ENCODE assay signal across 13 cellular contexts in the genomic region with DNA sequence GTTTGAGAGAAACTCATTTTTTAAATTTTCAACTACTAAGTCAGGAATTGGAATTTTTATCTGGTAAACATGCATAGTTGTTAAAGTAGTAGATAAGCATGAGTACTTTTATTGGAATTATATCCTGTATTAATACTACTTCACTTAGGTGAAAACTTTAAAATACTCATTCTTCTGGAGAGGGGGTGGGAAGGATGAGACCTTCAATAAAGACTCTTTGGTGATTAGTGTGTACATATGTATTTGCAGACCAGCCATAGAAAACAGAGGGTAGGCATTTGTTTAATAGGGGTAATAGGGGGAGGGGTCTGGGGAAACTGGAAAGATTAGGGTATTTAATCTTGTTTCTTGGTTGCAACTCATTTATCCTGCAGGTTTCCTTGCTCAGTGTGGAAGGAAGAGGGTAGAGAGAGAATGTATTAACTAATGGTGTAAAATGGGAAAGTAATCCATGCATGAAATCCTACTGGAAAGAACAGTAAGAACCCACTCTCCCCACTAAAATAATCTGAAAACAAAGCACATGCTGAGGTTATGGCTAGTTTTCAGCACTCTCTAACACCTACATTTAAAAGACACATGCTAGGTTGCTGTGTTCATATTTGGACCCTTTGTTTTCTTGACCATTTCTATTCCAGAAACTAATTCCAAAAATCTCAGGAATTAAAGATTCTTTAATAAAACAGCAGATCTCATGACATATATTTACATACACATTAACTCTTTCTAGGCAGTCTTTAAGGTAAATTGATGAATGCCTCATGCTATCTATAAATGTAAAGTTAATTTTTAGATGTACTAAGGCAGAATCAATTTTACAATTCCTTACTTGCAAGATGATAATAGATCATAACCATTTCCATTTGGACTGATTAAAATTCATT. TPM values are rescaled to one million over a fixed set of nuclear protein-coding genes. Genes with fewer than 3 reads are reported as not detected.
A peak's percentile ranks its signal among the peaks of the same experiment; 100 is the strongest.
DNase-seq lines count a peak whose midpoint lies in the region; TF ChIP-seq lines count a peak whose summit lies in the region.
"Had no signal": no experiment of that assay in that cellular context is flagged by ENCODE, and none has a peak within 500 bp of the region (broad histone marks: within the 10 kb centered on the region; RNA-seq: fewer than 3 reads in every experiment).

No MANE protein-coding gene starts in this region.

- no peaks in the 10 kb centered on the region for H3K36me3 ChIP-seq in HUES64 (ENCODE audit: insufficient read depth, low read length)
- peaks cover 10% of the 10 kb centered on the region for H3K36me3 ChIP-seq in mesodermal cell (ENCODE audit: control insufficient read depth, insufficient read depth, low read length)
- H3K36me3 ChIP-seq in effector memory CD4-positive, alpha-beta T cell (ENCODE audit: control insufficient read depth, insufficient read depth, low read length): no peaks in the 10 kb centered on the region
- H3K36me3 ChIP-seq: tibial nerve had no signal

- no peak for TF ChIP-seq CTCF in GM12864 (IDR thresholded peaks at IDR 0.05; ENCODE audit: low read depth, low read length, missing control alignments)

- H3K4me1 ChIP-seq in HUES64 (ENCODE audit: insufficient read depth, low read length): peaks cover 32% of the 10 kb centered on the region
- peaks cover 11% of the 10 kb centered on the region for H3K4me1 ChIP-seq in mesodermal cell (ENCODE audit: control insufficient read depth, insufficient read depth, low read length, poor library complexity, severe bottlenecking)
- peaks cover 9% of the 10 kb centered on the region for H3K4me1 ChIP-seq in effector memory CD4-positive, alpha-beta T cell (ENCODE audit: control insufficient read depth, insufficient read depth, low read length, poor library complexity, severe bottlenecking)

- H3K4me3 ChIP-seq in GM12864 (ENCODE audit: low read depth, low read length): peak overlapping the region; percentile 18; the same call in 1 of the 2 replicates
- peak overlapping the region; percentile 84 for H3K4me3 ChIP-seq in HUES64 (ENCODE audit: low read length)
- peak overlapping the region; percentile 37 for H3K4me3 ChIP-seq in mesodermal cell (ENCODE audit: extremely low read depth, insufficient read depth, low read length, poor library complexity, severe bottlenecking)
- H3K4me3 ChIP-seq in effector memory CD4-positive, alpha-beta T cell (ENCODE audit: insufficient read depth, low read depth, low read length, poor library complexity, severe bottlenecking): no peak overlapping the region
- H3K4me3 ChIP-seq: skin epidermis, tibial nerve had no signal

- H3K9ac ChIP-seq in HUES64 (ENCODE audit: low read depth, low read length): peak overlapping the region; percentile 97

- no peaks in the 10 kb centered on the region for H3K27me3 ChIP-seq in HUES64 (ENCODE audit: insufficient read depth, low read length)
- peaks cover 68% of the 10 kb centered on the region for H3K27me3 ChIP-seq in effector memory CD4-positive, alpha-beta T cell (replicated peaks; ENCODE audit: control insufficient read depth, insufficient read depth, low read length, poor library complexity, severe bottlenecking)

- DNase-seq in GM12864 (ENCODE audit: low read depth) (no peak), SK-N-DZ (ENCODE audit: low spot score) (peak; percentile 16), UCSD-AML1 (lab: John Stamatoyannopoulos, UW; ENCODE audit: unreplicated experiment) (no peak), KG1 (lab: John Stamatoyannopoulos, UW) (no peak)
- DNase-seq in effector memory CD4-positive, alpha-beta T cell: no peak
- no peak for DNase-seq in stimulated activated naive CD4-positive, alpha-beta T cell treated with Interleukin-2 at 50 U/mL for 16 hours (lab: John Stamatoyannopoulos, UW)
- DNase-seq: activated naive CD8-positive, alpha-beta T cell treated with anti-CD3 and anti-CD28 coated beads, Interleukin-2, amount 10 ng/mL, durations not matched to agents 7 days and 5 days; kidney; NCI-H1694 had no signal

- no peaks in the 10 kb centered on the region for H3K9me3 ChIP-seq in HUES64 (ENCODE audit: insufficient read depth, low read depth, low read length)
- H3K9me3 ChIP-seq in mesodermal cell (ENCODE audit: control insufficient read depth, low read length): no peaks in the 10 kb centered on the region
- H3K9me3 ChIP-seq in effector memory CD4-positive, alpha-beta T cell (ENCODE audit: control insufficient read depth, low read length): no peaks in the 10 kb centered on the region
- H3K9me3 ChIP-seq: tibial nerve had no signal

- peak overlapping the region; percentile 65 for H3K27ac ChIP-seq in HUES64 (ENCODE audit: low read depth, low read length)
- H3K27ac ChIP-seq in mesodermal cell (ENCODE audit: low read depth, low read length, severe bottlenecking): peak overlapping the region; percentile 51
- no peak overlapping the region for H3K27ac ChIP-seq in effector memory CD4-positive, alpha-beta T cell (ENCODE audit: insufficient read depth, low read length, poor library complexity, severe bottlenecking)
- H3K27ac ChIP-seq: skin epidermis, tibial nerve had no signal

RNA-seq across cellular contexts. Expression of gene IGF2BP3, which starts 6.2 kb away (rescaled TPM):
- polyA plus RNA-seq in HUES64 (2013, experiment 1 of 2): 83.9 TPM
- polyA plus RNA-seq in HUES64 (2013, experiment 2 of 2): 103 TPM
- 43.5 and 58.0 TPM in 2 replicates for polyA plus RNA-seq in SK-N-DZ (2014; cell fraction: cytosol; rRNA removed)
- 66.2 and 102 TPM in 2 replicates for polyA plus RNA-seq in SK-N-DZ (2014; cell fraction: nucleus; rRNA removed)
- polyA plus RNA-seq in mesodermal cell (2013, experiment 1 of 2): 64.7 TPM
- polyA plus RNA-seq in mesodermal cell (2013, experiment 2 of 2): 70.8 TPM

RNA-seq across cellular contexts. Expression of gene TRA2A, which starts 55.3 kb away (rescaled TPM):
- polyA plus RNA-seq in HUES64 (2013, experiment 1 of 2): 87.6 TPM
- polyA plus RNA-seq in HUES64 (2013, experiment 2 of 2): 88.6 TPM
- polyA plus RNA-seq in SK-N-DZ (2014; cell fraction: cytosol; rRNA removed): 26.6 and 27.8 TPM in 2 replicates
- polyA plus RNA-seq in SK-N-DZ (2014; cell fraction: nucleus; rRNA removed): 60.7 and 204 TPM in 2 replicates
- 59.0 TPM for polyA plus RNA-seq in mesodermal cell (2013, experiment 1 of 2)
- polyA plus RNA-seq in mesodermal cell (2013, experiment 2 of 2): 66.6 TPM
